9 cellular contexts compared by ENCODE assay signal in the genomic region with DNA sequence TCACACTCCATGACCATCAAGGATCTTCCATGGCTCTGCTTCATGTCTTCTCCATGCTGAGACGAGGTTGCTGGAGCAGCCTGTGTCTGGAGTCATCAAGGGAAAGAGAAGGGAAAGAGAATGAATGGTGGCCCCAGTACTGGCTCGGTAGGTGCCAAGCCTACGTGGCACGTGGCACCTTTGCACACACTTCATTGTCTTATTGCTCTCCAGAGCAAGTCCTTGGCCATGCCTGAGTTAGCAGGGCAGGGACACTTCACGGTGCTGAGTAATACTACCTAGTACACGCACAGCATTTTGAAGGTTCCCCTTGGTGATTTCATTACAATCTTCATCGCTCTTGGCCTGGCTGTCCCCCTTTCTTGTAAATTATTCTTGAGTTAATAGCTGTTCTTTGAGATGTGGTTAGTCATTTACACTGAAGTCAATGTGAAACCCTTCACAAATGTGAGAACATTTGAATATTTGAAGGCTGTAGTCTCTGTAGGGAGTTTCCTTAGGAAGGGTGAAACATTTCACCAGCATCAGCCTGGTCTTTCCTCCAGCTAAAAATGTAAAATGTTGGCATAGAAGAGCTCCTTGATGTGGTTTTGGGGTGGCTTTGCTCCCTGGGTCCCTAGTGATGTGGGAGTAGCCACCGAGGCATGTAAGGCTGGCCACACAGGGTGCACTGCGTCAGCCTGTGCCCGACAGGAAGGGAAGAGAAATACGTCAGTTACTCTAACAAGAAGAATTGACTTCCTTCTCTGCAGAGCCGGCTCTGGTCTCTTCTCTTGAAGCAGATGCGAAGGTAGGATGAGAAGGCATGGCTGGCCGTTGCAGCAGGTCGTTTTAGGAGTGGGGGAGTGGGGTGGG. TPM values are rescaled to one million over a fixed set of nuclear protein-coding genes. Genes with fewer than 3 reads are reported as not detected.
DNase-seq lines count a peak whose midpoint lies in the region; ATAC-seq, FAIRE-seq and TF ChIP-seq lines count a peak whose summit lies in the region.
"Had no signal": no experiment of that assay in that cellular context is flagged by ENCODE, and none has a peak within 500 bp of the region (broad histone marks: within the 10 kb centered on the region; RNA-seq: fewer than 3 reads in every experiment).

A gene with protein sequence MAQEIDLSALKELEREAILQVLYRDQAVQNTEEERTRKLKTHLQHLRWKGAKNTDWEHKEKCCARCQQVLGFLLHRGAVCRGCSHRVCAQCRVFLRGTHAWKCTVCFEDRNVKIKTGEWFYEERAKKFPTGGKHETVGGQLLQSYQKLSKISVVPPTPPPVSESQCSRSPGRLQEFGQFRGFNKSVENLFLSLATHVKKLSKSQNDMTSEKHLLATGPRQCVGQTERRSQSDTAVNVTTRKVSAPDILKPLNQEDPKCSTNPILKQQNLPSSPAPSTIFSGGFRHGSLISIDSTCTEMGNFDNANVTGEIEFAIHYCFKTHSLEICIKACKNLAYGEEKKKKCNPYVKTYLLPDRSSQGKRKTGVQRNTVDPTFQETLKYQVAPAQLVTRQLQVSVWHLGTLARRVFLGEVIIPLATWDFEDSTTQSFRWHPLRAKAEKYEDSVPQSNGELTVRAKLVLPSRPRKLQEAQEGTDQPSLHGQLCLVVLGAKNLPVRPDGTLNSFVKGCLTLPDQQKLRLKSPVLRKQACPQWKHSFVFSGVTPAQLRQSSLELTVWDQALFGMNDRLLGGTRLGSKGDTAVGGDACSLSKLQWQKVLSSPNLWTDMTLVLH (plus strand): TSS at position 766 of the 855 bp plus-strand sequence. CDS start 13,215 bp downstream, outside the sequence.

- H2AFZ ChIP-seq in smooth muscle cell (ENCODE audit: low read depth) = no peak within 1 kb of the TSS

- peak within 1 kb of the TSS; percentile 37 for H3K9ac ChIP-seq in smooth muscle cell (ENCODE audit: low read depth)

- TF ChIP-seq CTCF in fibroblast of villous mesenchyme (IDR thresholded peaks at IDR 0.05; ENCODE audit: insufficient read depth, low read depth, low read length) (no peak), smooth muscle cell (IDR thresholded peaks at IDR 0.05; ENCODE audit: borderline replicate concordance, insufficient read depth, poor library complexity, severe bottlenecking) (no peak)

- peaks cover 13% of the 10 kb centered on the region for H3K4me1 ChIP-seq in smooth muscle cell (ENCODE audit: low read depth)

- WGBS in smooth muscle cell (ENCODE audit: low lambda C conversion rate) = 71% methylated on average over 15 of the region's 15 CpGs

- FAIRE-seq in frontal cortex (lab: Jason Lieb, UNC) = no peak

- H4K20me1 ChIP-seq in smooth muscle cell (ENCODE audit: low read depth) = no peaks in the 10 kb centered on the region

- DNase-seq in NCI-H226 = peak; percentile 86
- peak; percentile 64 for DNase-seq in activated CD8-positive, alpha-beta memory T cell treated with anti-CD3 and anti-CD28 coated beads, Interleukin-2, amount 50 U/mL, for 4 hours
- peak; percentile 68 for DNase-seq in fibroblast of villous mesenchyme (ENCODE audit: low read depth)
- DNase-seq in smooth muscle cell (lab: John Stamatoyannopoulos, UW; ENCODE audit: unreplicated experiment) = no peak
- DNase-seq in frontal cortex (ENCODE audit: low spot score in 2 of 2) = no peak
- DNase-seq in NCI-H2107 treated with DMSO at 0.1 percent for 48 hours (lab: John Stamatoyannopoulos, UW; ENCODE audit: unreplicated experiment) = no peak

- H3K27ac ChIP-seq in smooth muscle cell (ENCODE audit: low read depth) = peak within 1 kb of the TSS; percentile 80

- no peaks in the 10 kb centered on the region for H3K79me2 ChIP-seq in smooth muscle cell (ENCODE audit: low read depth)

- ATAC-seq in GM18498 (IDR thresholded peaks at IDR 0.05; ENCODE audit: unreplicated experiment) (peak; percentile 52), HG02642 (IDR thresholded peaks at IDR 0.05; ENCODE audit: poor library complexity, unreplicated experiment) (peak; percentile 58)
- ATAC-seq: body of pancreas had no signal

- no peaks in the 10 kb centered on the region for H3K36me3 ChIP-seq in smooth muscle cell (ENCODE audit: low read depth)

- no peak within 1 kb of the TSS for H3K4me3 ChIP-seq in fibroblast of villous mesenchyme (ENCODE audit: low read depth, low read length)
- H3K4me3 ChIP-seq in smooth muscle cell = no peak within 1 kb of the TSS
- H3K4me3 ChIP-seq: body of pancreas had no signal

- H3F3A ChIP-seq in smooth muscle cell (ENCODE audit: low read depth) = peaks cover 7% of the 10 kb centered on the region

- peak within 1 kb of the TSS; percentile 38 for H3K4me2 ChIP-seq in smooth muscle cell

- no peaks in the 10 kb centered on the region for H3K27me3 ChIP-seq in smooth muscle cell (ENCODE audit: low read depth)
- H3K27me3 ChIP-seq: body of pancreas had no signal

- H3K9me3 ChIP-seq in smooth muscle cell (replicated peaks; ENCODE audit: low read depth) = no peaks in the 10 kb centered on the region
- H3K9me3 ChIP-seq: body of pancreas had no signal

RNA-seq across cellular contexts. Expression of the gene that starts here (rescaled TPM):
- total RNA-seq in fibroblast of villous mesenchyme (1.3 and 1.7 TPM in 2 replicates), smooth muscle cell (0.13 and 1.3 TPM in 2 replicates), frontal cortex (2.0 TPM)
- polyA plus RNA-seq in smooth muscle cell = 1.2 and 1.3 TPM in 2 replicates

Comparison
In these comparisons a context has a peak if more than half of its experiments do, and no peak if none do; other contexts are left out.
1. DNase-seq: peak in NCI-H226 (single experiment), activated CD8-positive, alpha-beta memory T cell treated with anti-CD3 and anti-CD28 coated beads, Interleukin-2, amount 50 U/mL, for 4 hours (single experiment) and fibroblast of villous mesenchyme (single experiment); none in smooth muscle cell (single experiment), frontal cortex (0 of 2) and NCI-H2107 treated with DMSO at 0.1 percent for 48 hours (single experiment).